In genomic region chr12:105369014-105369413, GRCh38 we compare ENCODE assay signal across 15 cellular contexts. TPM values are rescaled to one million over a fixed set of nuclear protein-coding genes. Genes with fewer than 3 reads are reported as not detected.
DNase-seq lines count a peak whose midpoint lies in the region; ATAC-seq and TF ChIP-seq lines count a peak whose summit lies in the region.
"Had no signal": no experiment of that assay in that cellular context is flagged by ENCODE, and none has a peak within 500 bp of the region (broad histone marks: within the 10 kb centered on the region; RNA-seq: fewer than 3 reads in every experiment).

No MANE protein-coding gene starts in this region.

- no peak overlapping the region for H3K27ac ChIP-seq in brain microvascular endothelial cell
- H3K27ac ChIP-seq: gastroesophageal sphincter, lower lobe of right lung had no signal

- in situ Hi-C loops in brain microvascular endothelial cell (cut with HindIII; ENCODE audit: low pct_ligation_motif_present, low sequenced_read_pairs): no loop called here

- no peaks in the 10 kb centered on the region for H3K27me3 ChIP-seq in brain microvascular endothelial cell (replicated peaks)
- H3K27me3 ChIP-seq: gastroesophageal sphincter had no signal

- no peak overlapping the region for H3K27ac Mint-ChIP-seq in activated CD4-positive, alpha-beta T cell treated with anti-CD3 and anti-CD28 coated beads, Interleukin-2, amount 10 ng/mL, durations not matched to agents 7 days and 5 days
- H3K27ac Mint-ChIP-seq: WTC11 had no signal

- H3K4me3 Mint-ChIP-seq in activated CD4-positive, alpha-beta T cell treated with anti-CD3 and anti-CD28 coated beads, Interleukin-2, amount 10 ng/mL, durations not matched to agents 7 days and 5 days: no peak overlapping the region
- H3K4me3 Mint-ChIP-seq: activated T-cell treated with anti-CD3 and anti-CD28 coated beads, Interleukin-2, amount 50 U/mL, for 4 hours; WTC11 had no signal

- no peak overlapping the region for H3K4me3 ChIP-seq in brain microvascular endothelial cell (ENCODE audit: low read depth, low read length)
- H3K4me3 ChIP-seq: gastroesophageal sphincter, lower lobe of right lung had no signal

- H3K9me3 Mint-ChIP-seq in activated CD4-positive, alpha-beta T cell treated with anti-CD3 and anti-CD28 coated beads, Interleukin-2, amount 10 ng/mL, durations not matched to agents 7 days and 5 days: no peaks in the 10 kb centered on the region
- H3K9me3 Mint-ChIP-seq: activated T-cell treated with anti-CD3 and anti-CD28 coated beads, Interleukin-2, amount 50 U/mL, for 4 hours; WTC11 had no signal

- H3K36me3 ChIP-seq in brain microvascular endothelial cell (replicated peaks): peaks cover 6% of the 10 kb centered on the region
- H3K36me3 ChIP-seq: gastroesophageal sphincter, lower lobe of right lung had no signal

- POLR2A ChIA-PET in activated CD4-positive, alpha-beta T cell treated with anti-CD3 and anti-CD28 coated beads, Interleukin-2, amount 10 ng/mL, durations not matched to agents 7 days and 5 days (lab: Charles Lee): no interaction called here

- TF ChIP-seq CTCF in brain microvascular endothelial cell (IDR thresholded peaks at IDR 0.05; ENCODE audit: low read depth, low read length, missing control alignments): peak; percentile 38

- ATAC-seq in GM18498 (IDR thresholded peaks at IDR 0.05; ENCODE audit: unreplicated experiment): no peak
- ATAC-seq: activated T-cell treated with anti-CD3 and anti-CD28 coated beads, Interleukin-2, amount 50 U/mL, for 4 hours; gastroesophageal sphincter; lower lobe of right lung; WTC11 had no signal

- peak; percentile 73 for DNase-seq in AG20443 (ENCODE audit: low spot score)
- DNase-seq in HS-5 (ENCODE audit: low read depth): peak; percentile 22
- DNase-seq in brain microvascular endothelial cell: peak; percentile 42
- DNase-seq in kidney tubule cell (ENCODE audit: low spot score): peak; percentile 30
- DNase-seq in DMS 273 treated with DMSO at 0.1 percent for 48 hours (lab: John Stamatoyannopoulos, UW): no peak
- DNase-seq in NCI-H446 treated with DMSO at 0.1 percent for 48 hours (lab: John Stamatoyannopoulos, UW): no peak
- no peak for DNase-seq in activated CD4-positive, alpha-beta T cell treated with anti-CD3 and anti-CD28 coated beads, Interleukin-2, amount 10 ng/mL, durations not matched to agents 7 days and 5 days
- DNase-seq: activated T-cell treated with anti-CD3 and anti-CD28 coated beads, Interleukin-2, amount 50 U/mL, for 4 hours; Calu3; central memory CD4-positive, alpha-beta T cell; lower lobe of right lung; stimulated activated naive CD4-positive, alpha-beta T cell had no signal

- CTCF ChIA-PET in activated CD4-positive, alpha-beta T cell treated with anti-CD3 and anti-CD28 coated beads, Interleukin-2, amount 10 ng/mL, durations not matched to agents 7 days and 5 days (lab: Charles Lee): interaction anchor here (0.6 to 1.2 kb wide), 2 partner anchors 20 to 1247 kb away, joined by 3 to 8 read pairs; no protein-coding TSS in a partner anchor

- no peaks in the 10 kb centered on the region for H3K4me1 Mint-ChIP-seq in activated CD4-positive, alpha-beta T cell treated with anti-CD3 and anti-CD28 coated beads, Interleukin-2, amount 10 ng/mL, durations not matched to agents 7 days and 5 days

- H3K27me3 Mint-ChIP-seq in activated CD4-positive, alpha-beta T cell treated with anti-CD3 and anti-CD28 coated beads, Interleukin-2, amount 10 ng/mL, durations not matched to agents 7 days and 5 days: no peaks in the 10 kb centered on the region

- H3K36me3 Mint-ChIP-seq in activated CD4-positive, alpha-beta T cell treated with anti-CD3 and anti-CD28 coated beads, Interleukin-2, amount 10 ng/mL, durations not matched to agents 7 days and 5 days (ENCODE audit: low read depth): peaks cover 42% of the 10 kb centered on the region

RNA-seq across cellular contexts. Expression of gene C12orf75, which starts 38.5 kb away (rescaled TPM):
- 100 to 1,000 TPM; 160 to 210 TPM for total RNA-seq in activated CD4-positive, alpha-beta T cell treated with anti-CD3 and anti-CD28 coated beads, Interleukin-2, amount 10 ng/mL, durations not matched to agents 7 days and 5 days

Comparison
In these comparisons a context has a peak if more than half of its experiments do, and no peak if none do; other contexts are left out.
1. DNase-seq: peak in AG20443 (single experiment), HS-5 (single experiment), brain microvascular endothelial cell (single experiment) and kidney tubule cell (single experiment); none in DMS 273 treated with DMSO at 0.1 percent for 48 hours (single experiment), NCI-H446 treated with DMSO at 0.1 percent for 48 hours (single experiment) and activated CD4-positive, alpha-beta T cell treated with anti-CD3 and anti-CD28 coated beads, Interleukin-2, amount 10 ng/mL, durations not matched to agents 7 days and 5 days (single experiment).